ENCODE assay signal across 24 cellular contexts in the genomic region with DNA sequence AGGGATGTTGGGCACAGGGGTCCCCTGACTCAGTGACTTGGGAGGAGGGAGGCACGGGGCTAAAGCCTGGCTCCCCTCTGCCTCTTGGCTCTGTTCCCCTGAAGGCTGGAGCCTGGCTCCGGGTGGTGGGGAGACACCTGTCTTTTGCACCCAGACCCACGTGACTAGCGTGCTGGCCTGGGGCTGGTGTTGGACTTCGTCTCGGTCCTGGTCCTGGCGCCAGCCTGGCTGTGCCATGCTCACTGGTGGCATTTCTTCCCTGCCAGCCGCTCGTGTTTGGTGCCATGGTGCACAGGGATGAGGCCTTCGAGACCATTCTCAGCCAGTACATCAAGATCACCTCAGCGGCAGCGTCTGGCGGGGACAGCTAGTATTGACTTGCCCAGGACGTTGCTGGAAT. TPM values are rescaled to one million over a fixed set of nuclear protein-coding genes. Genes with fewer than 3 reads are reported as not detected.
A peak's percentile ranks its signal among the peaks of the same experiment; 100 is the strongest.
DNase-seq lines count a peak whose midpoint lies in the region; ATAC-seq, FAIRE-seq and TF ChIP-seq lines count a peak whose summit lies in the region.
"Had no signal": no experiment of that assay in that cellular context is flagged by ENCODE, and none has a peak within 500 bp of the region (broad histone marks: within the 10 kb centered on the region; RNA-seq: fewer than 3 reads in every experiment).

No MANE protein-coding gene starts in this region.

- no peaks in the 10 kb centered on the region for H3K27me3 Mint-ChIP-seq in activated CD8-positive, alpha-beta T cell treated with anti-CD3 and anti-CD28 coated beads for 36 hours
- H3K27me3 Mint-ChIP-seq in activated CD8-positive, alpha-beta T cell treated with anti-CD3 and anti-CD28 coated beads, Interleukin-2, amount 10 ng/mL, durations not matched to agents 7 days and 5 days (ENCODE audit: low read depth) = no peaks in the 10 kb centered on the region
- H3K27me3 Mint-ChIP-seq: brain had no signal

- H3K27ac Mint-ChIP-seq in activated CD8-positive, alpha-beta T cell treated with anti-CD3 and anti-CD28 coated beads for 36 hours = peak overlapping the region; percentile 37
- no peak overlapping the region for H3K27ac Mint-ChIP-seq in activated CD8-positive, alpha-beta T cell treated with anti-CD3 and anti-CD28 coated beads, Interleukin-2, amount 10 ng/mL, durations not matched to agents 7 days and 5 days
- H3K27ac Mint-ChIP-seq: brain, neural progenitor cell had no signal

- FAIRE-seq in small intestine (lab: Jason Lieb, UNC) = no peak
- FAIRE-seq: A549 had no signal

- H3K36me3 ChIP-seq in heart right ventricle = peaks cover 0 to 66% (median 10%) of the 10 kb centered on the region in 9 donors
- H3K36me3 ChIP-seq in small intestine (ENCODE audit: control insufficient read depth in 2 of 2, insufficient read depth in 2 of 2, low read length in 2 of 2) = peaks cover 0 to 13% of the 10 kb centered on the region in 2 donors
- H3K36me3 ChIP-seq: neural progenitor cell had no signal

- intact Hi-C loops in activated CD8-positive, alpha-beta T cell treated with anti-CD3 and anti-CD28 coated beads for 36 hours (cut with micrococcal nuclease) = loop anchor here (10.0 kb wide), 1 partner anchor 92 kb away; no protein-coding TSS in a partner anchor
- intact Hi-C loops in heart right ventricle (cut with DNase I) = loop anchor here in 1 of 10 donors (5.0 kb wide), 2 partner anchors 100 to 115 kb away; no protein-coding TSS in a partner anchor
- intact Hi-C loops in Right ventricle myocardium inferior (cut with DNase I) = no loop called here
- intact Hi-C loops in left ventricle myocardium superior (cut with micrococcal nuclease) = no loop called here

- no peak for DNase-seq in activated CD8-positive, alpha-beta T cell treated with anti-CD3 and anti-CD28 coated beads for 36 hours
- no peak for DNase-seq in activated CD8-positive, alpha-beta T cell treated with anti-CD3 and anti-CD28 coated beads, Interleukin-2, amount 10 ng/mL, durations not matched to agents 7 days and 5 days
- no peak for DNase-seq in heart right ventricle
- DNase-seq in Right ventricle myocardium inferior (ENCODE audit: missing footprints) = no peak
- DNase-seq in left ventricle myocardium superior = peak; percentile 61
- peak; percentile 52 for DNase-seq in small intestine
- no peak for DNase-seq in SKM-1 treated with dmso at 0.1 percent for 144 hours (lab: John Stamatoyannopoulos, UW; ENCODE audit: unreplicated experiment)
- no peak for DNase-seq in superior temporal gyrus (ENCODE audit: extremely low spot score)
- DNase-seq: adrenal gland; foreskin melanocyte; hippocampal formation; left colon; NCI-H1436 treated with DMSO at 0.1 percent for 48 hours; NCI-H748 treated with DMSO at 0.1 percent for 48 hours; SHP77; spleen; stimulated activated CD4-positive, alpha-beta T cell treated with anti-CD3 and anti-CD28 coated beads, Interleukin-2, amount 100 ng/mL, for 24 hours; transverse colon had no signal

- H3K27me3 ChIP-seq in heart right ventricle (no peaks in the 10 kb centered on the region), small intestine (ENCODE audit: control insufficient read depth in 2 of 2, insufficient read depth in 2 of 2, low read length in 2 of 2) (no peaks in the 10 kb centered on the region)
- H3K27me3 ChIP-seq: adrenal gland, neural progenitor cell, spleen, transverse colon had no signal

- no peaks in the 10 kb centered on the region for H3K9me3 ChIP-seq in heart right ventricle
- no peaks in the 10 kb centered on the region for H3K9me3 ChIP-seq in small intestine (ENCODE audit: control insufficient read depth, low read depth)
- H3K9me3 ChIP-seq: A549, adrenal gland, spleen, transverse colon had no signal

- CTCF ChIA-PET in activated CD8-positive, alpha-beta T cell treated with anti-CD3 and anti-CD28 coated beads for 36 hours (lab: Charles Lee) = no interaction called here
- CTCF ChIA-PET in activated CD8-positive, alpha-beta T cell treated with anti-CD3 and anti-CD28 coated beads, Interleukin-2, amount 10 ng/mL, durations not matched to agents 7 days and 5 days (lab: Charles Lee) = no interaction called here

- H3K4me3 ChIP-seq in heart right ventricle (no peak overlapping the region), small intestine (ENCODE audit: low read depth in 1 of 2, low read length in 2 of 2) (no peak overlapping the region)
- H3K4me3 ChIP-seq: A549, adrenal gland, neural progenitor cell, spleen, transverse colon had no signal

- TF ChIP-seq CTCF in activated CD8-positive, alpha-beta T cell treated with anti-CD3 and anti-CD28 coated beads for 36 hours (IDR thresholded peaks at IDR 0.05) = no peak
- TF ChIP-seq CTCF in heart right ventricle (IDR thresholded peaks at IDR 0.05) = no peak

- 66 to 68% methylated on average over 14 of the region's 14 CpGs for WGBS in heart right ventricle, 2 donors
- 66 to 91% (median 80%) methylated on average over 14 of the region's 14 CpGs for WGBS in small intestine, 3 donors

- H3K27ac ChIP-seq in heart right ventricle = peak overlapping the region in 7 of 10 donors; percentile 34 to 77 (median 67)
- no peak overlapping the region for H3K27ac ChIP-seq in small intestine (ENCODE audit: low read depth in 1 of 2, low read length in 1 of 2)
- H3K27ac ChIP-seq: A549, adrenal gland, neural progenitor cell, parathyroid adenoma, spleen, transverse colon had no signal

- H3K36me3 Mint-ChIP-seq in activated CD8-positive, alpha-beta T cell treated with anti-CD3 and anti-CD28 coated beads for 36 hours (ENCODE audit: low read depth) = peaks cover 8% of the 10 kb centered on the region
- H3K36me3 Mint-ChIP-seq in activated CD8-positive, alpha-beta T cell treated with anti-CD3 and anti-CD28 coated beads, Interleukin-2, amount 10 ng/mL, durations not matched to agents 7 days and 5 days (ENCODE audit: low read depth) = no peaks in the 10 kb centered on the region
- H3K36me3 Mint-ChIP-seq: brain; CD8-positive, alpha-beta T cell; neural progenitor cell had no signal

- no peak overlapping the region for H3K4me3 Mint-ChIP-seq in activated CD8-positive, alpha-beta T cell treated with anti-CD3 and anti-CD28 coated beads for 36 hours
- no peak overlapping the region for H3K4me3 Mint-ChIP-seq in activated CD8-positive, alpha-beta T cell treated with anti-CD3 and anti-CD28 coated beads, Interleukin-2, amount 10 ng/mL, durations not matched to agents 7 days and 5 days
- H3K4me3 Mint-ChIP-seq: brain; CD8-positive, alpha-beta T cell; neural progenitor cell had no signal

- peaks cover 3 to 64% (median 26%) of the 10 kb centered on the region in 9 donors for H3K4me1 ChIP-seq in heart right ventricle
- peaks cover 2 to 6% of the 10 kb centered on the region in 2 donors for H3K4me1 ChIP-seq in small intestine (ENCODE audit: control insufficient read depth in 2 of 2, insufficient read depth in 1 of 2, low read depth in 1 of 2, low read length in 1 of 2)
- H3K4me1 ChIP-seq: A549, adrenal gland, neural progenitor cell, parathyroid adenoma had no signal

- POLR2A ChIA-PET in activated CD8-positive, alpha-beta T cell treated with anti-CD3 and anti-CD28 coated beads for 36 hours (lab: Charles Lee) = interaction anchor here (1.3 to 1.6 kb wide), 2 partner anchors 9 to 86 kb away, joined by 3 to 4 read pairs; partner anchors contain the start of gene TBC1D22A
- POLR2A ChIA-PET in activated CD8-positive, alpha-beta T cell treated with anti-CD3 and anti-CD28 coated beads, Interleukin-2, amount 10 ng/mL, durations not matched to agents 7 days and 5 days (lab: Charles Lee) = no interaction called here

- no peak for ATAC-seq in activated CD8-positive, alpha-beta T cell treated with anti-CD3 and anti-CD28 coated beads for 36 hours
- no peak for ATAC-seq in activated CD8-positive, alpha-beta T cell treated with anti-CD3 and anti-CD28 coated beads, Interleukin-2, amount 10 ng/mL, durations not matched to agents 7 days and 5 days
- ATAC-seq in heart right ventricle (peak in 4 of 8 donors; percentile 1 to 20 (median 9)), Right ventricle myocardium inferior (no peak), left ventricle myocardium superior (peak; percentile 30)
- ATAC-seq: A549; activated CD4-positive, CD25-positive, alpha-beta regulatory T cell treated with anti-CD3 and anti-CD28 coated beads, Interleukin-2, amount 50 U/mL, for 24 hours; CD8-positive, alpha-beta T cell; left colon had no signal

- peaks cover 44% of the 10 kb centered on the region for H3K4me1 Mint-ChIP-seq in activated CD8-positive, alpha-beta T cell treated with anti-CD3 and anti-CD28 coated beads for 36 hours (ENCODE audit: low read depth)
- H3K4me1 Mint-ChIP-seq in activated CD8-positive, alpha-beta T cell treated with anti-CD3 and anti-CD28 coated beads, Interleukin-2, amount 10 ng/mL, durations not matched to agents 7 days and 5 days (ENCODE audit: low read depth) = peaks cover 35% of the 10 kb centered on the region
- H3K4me1 Mint-ChIP-seq: brain, neural progenitor cell had no signal

- H3K9me3 Mint-ChIP-seq in activated CD8-positive, alpha-beta T cell treated with anti-CD3 and anti-CD28 coated beads for 36 hours = no peaks in the 10 kb centered on the region
- H3K9me3 Mint-ChIP-seq in activated CD8-positive, alpha-beta T cell treated with anti-CD3 and anti-CD28 coated beads, Interleukin-2, amount 10 ng/mL, durations not matched to agents 7 days and 5 days (ENCODE audit: insufficient read depth) = no peaks in the 10 kb centered on the region
- H3K9me3 Mint-ChIP-seq: brain; CD8-positive, alpha-beta T cell; neural progenitor cell had no signal

RNA-seq across cellular contexts. Expression of gene GRAMD4, which starts 56.7 kb away (rescaled TPM):
- total RNA-seq in activated CD8-positive, alpha-beta T cell treated with anti-CD3 and anti-CD28 coated beads for 36 hours = 10 to 100 TPM; 26.9 to 28.1 TPM
- total RNA-seq in activated CD8-positive, alpha-beta T cell treated with anti-CD3 and anti-CD28 coated beads, Interleukin-2, amount 10 ng/mL, durations not matched to agents 7 days and 5 days = 10 to 100 TPM; 41.2 to 42.1 TPM
- total RNA-seq in heart right ventricle = 100 to 1,000 TPM in 3 of 10 donors, 10 to 100 TPM in 7; 53.9 to 143 (median 71.0) TPM
- 10 to 100 TPM; 29.3 to 33.3 TPM for polyA plus RNA-seq in heart right ventricle
- 80.0 TPM for total RNA-seq in Right ventricle myocardium inferior
- 94.0 TPM for total RNA-seq in left ventricle myocardium superior
- polyA plus RNA-seq in small intestine = 10 to 100 TPM; 30.5 to 64.9 (median 43.2) TPM

Comparison
In these comparisons a context has a peak if more than half of its experiments do, and no peak if none do; other contexts are left out.
1. DNase-seq: peak in left ventricle myocardium superior (single experiment) and small intestine (single experiment); none in activated CD8-positive, alpha-beta T cell treated with anti-CD3 and anti-CD28 coated beads for 36 hours (single experiment), activated CD8-positive, alpha-beta T cell treated with anti-CD3 and anti-CD28 coated beads, Interleukin-2, amount 10 ng/mL, durations not matched to agents 7 days and 5 days (single experiment), heart right ventricle (0 of 2), Right ventricle myocardium inferior (single experiment), SKM-1 treated with dmso at 0.1 percent for 144 hours (single experiment) and superior temporal gyrus (single experiment).
2. H3K27ac ChIP-seq: peak in heart right ventricle (7 of 10); none in small intestine (0 of 2).